Comparison of ENCODE assay signal across 11 cellular contexts in the genomic region with DNA sequence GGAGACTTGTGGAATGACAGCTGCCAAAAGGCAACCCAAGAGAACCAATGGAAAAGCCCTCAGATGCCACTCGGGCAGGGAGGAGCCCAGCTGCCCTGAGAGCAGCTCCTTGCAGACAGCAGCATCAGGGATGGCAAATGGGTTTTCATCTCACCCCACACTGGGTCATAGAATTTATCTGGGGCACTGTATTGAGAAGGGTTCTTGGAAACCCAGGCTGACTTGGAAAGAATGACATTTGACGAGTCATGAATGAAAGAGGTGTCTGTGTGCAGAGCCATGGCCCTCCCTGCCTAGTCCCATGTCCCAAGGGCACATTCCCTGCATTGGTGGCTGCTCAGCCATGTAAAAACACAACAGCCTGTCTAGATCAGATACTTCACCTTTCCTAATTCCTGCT.
DNase-seq lines count a peak whose midpoint lies in the region; ATAC-seq and TF ChIP-seq lines count a peak whose summit lies in the region.
"Had no signal": no experiment of that assay in that cellular context is flagged by ENCODE, and none has a peak within 500 bp of the region (broad histone marks: within the 10 kb centered on the region; RNA-seq: fewer than 3 reads in every experiment).

No MANE protein-coding gene starts in this region.

- H3K4me1 ChIP-seq in thyroid gland = peaks cover 51 to 58% of the 10 kb centered on the region in 2 donors

- H3K27me3 ChIP-seq in thyroid gland = no peaks in the 10 kb centered on the region

- intact Hi-C loops in thyroid gland (cut with DNase I) = loop anchor here (10.0 kb wide), 1 partner anchor 153 kb away; the partner anchor contains the start of gene BHLHE40

- no peak for ATAC-seq in HG03175 (IDR thresholded peaks at IDR 0.05; ENCODE audit: unreplicated experiment)
- ATAC-seq in HG03460 (IDR thresholded peaks at IDR 0.05; ENCODE audit: unreplicated experiment) = no peak
- ATAC-seq: Panc1 had no signal

- DNase-seq in stimulated activated CD4-positive, alpha-beta T cell treated with anti-CD3 and anti-CD28 coated beads, Interleukin-12 subunit alpha, Interleukin-12 subunit beta, amount 100 ng/mL, for 4 hours = peak; percentile 20
- no peak for DNase-seq in stimulated activated CD4-positive, alpha-beta T cell treated with anti-CD3 and anti-CD28 coated beads, Interleukin-4, amount 100 ng/mL, for 1 hour
- DNase-seq in activated T-cell treated with anti-CD3 and anti-CD28 coated beads, Interleukin-2, amount 50 U/mL, for 48 hours = peak; percentile 62 to 68
- DNase-seq in left kidney (ENCODE audit: low read depth, low spot score) (peak; percentile 79), thyroid gland (peak; percentile 78 to 84), Ammon's horn (ENCODE audit: low spot score) (no peak)
- DNase-seq: Kasumi-1 had no signal

- peaks cover 9 to 16% of the 10 kb centered on the region in 2 donors for H3K36me3 ChIP-seq in thyroid gland

- H3K4me3 ChIP-seq in thyroid gland (replicated peaks in 1 of 3) = no peak overlapping the region
- H3K4me3 ChIP-seq: mucosa of descending colon had no signal

- TF ChIP-seq POLR2A in thyroid gland (IDR thresholded peaks at IDR 0.05) = no peak

- no peaks in the 10 kb centered on the region for H3K9me3 ChIP-seq in thyroid gland

- H3K27ac ChIP-seq in thyroid gland = peak overlapping the region; percentile 90 to 94 (median 92)

- no peak for TF ChIP-seq CTCF in thyroid gland (IDR thresholded peaks at IDR 0.05)

- WGBS in thyroid gland, 2 donors = 58 to 73% methylated on average over 2 of the region's 2 CpGs

Comparison
In these comparisons a context has a peak if more than half of its experiments do, and no peak if none do; other contexts are left out.
1. DNase-seq: peak in stimulated activated CD4-positive, alpha-beta T cell treated with anti-CD3 and anti-CD28 coated beads, Interleukin-12 subunit alpha, Interleukin-12 subunit beta, amount 100 ng/mL, for 4 hours (single experiment), activated T-cell treated with anti-CD3 and anti-CD28 coated beads, Interleukin-2, amount 50 U/mL, for 48 hours (2 of 2), left kidney (single experiment) and thyroid gland (2 of 2); none in stimulated activated CD4-positive, alpha-beta T cell treated with anti-CD3 and anti-CD28 coated beads, Interleukin-4, amount 100 ng/mL, for 1 hour (single experiment) and Ammon's horn (single experiment).